2 cellular contexts compared by ENCODE assay signal in genomic region chr2:225668606-225669266, GRCh38.
TF ChIP-seq lines count a peak whose summit lies in the region.

No MANE protein-coding gene starts in this region.

TF ChIP-seq in GM12891, 5 proteins besides CTCF, POLR2A, EP300 and RAD21 (continued from another document):
- TF ChIP-seq POU2F2 (IDR thresholded peaks at IDR 0.05; ENCODE audit: low read depth, low read length) (no peak), PAX5 (IDR thresholded peaks at IDR 0.05; ENCODE audit: insufficient read depth, low read length, severe bottlenecking) (no peak), POLR2AphosphoS5 (IDR thresholded peaks at IDR 0.05; ENCODE audit: low read depth, low read length) (no peak), TAF1 (IDR thresholded peaks at IDR 0.05; ENCODE audit: low read depth, low read length) (no peak)
TF ChIP-seq in GM12891: peak in this region for 0.

TF ChIP-seq in endothelial cell of umbilical vein, 7 proteins besides CTCF, POLR2A, EP300 and RAD21 (continued from another document):
- TF ChIP-seq MAX (IDR thresholded peaks at IDR 0.05; ENCODE audit: insufficient read depth, insufficient read length) (no peak), FOS (IDR thresholded peaks at IDR 0.05; ENCODE audit: borderline replicate concordance, insufficient read depth, low read length) (no peak), EZH2 (IDR thresholded peaks at IDR 0.05; ENCODE audit: borderline replicate concordance, low read depth, low read length, severe bottlenecking) (no peak), JUN (IDR thresholded peaks at IDR 0.05; ENCODE audit: borderline replicate concordance, insufficient read depth, insufficient read length, low read depth) (no peak), GATA2 (IDR thresholded peaks at IDR 0.05; ENCODE audit: insufficient read depth, insufficient read length, low read depth, low read length) (no peak), MYC (IDR thresholded peaks at IDR 0.05; ENCODE audit: low read depth, low read length) (no peak)
